In the genomic region with DNA sequence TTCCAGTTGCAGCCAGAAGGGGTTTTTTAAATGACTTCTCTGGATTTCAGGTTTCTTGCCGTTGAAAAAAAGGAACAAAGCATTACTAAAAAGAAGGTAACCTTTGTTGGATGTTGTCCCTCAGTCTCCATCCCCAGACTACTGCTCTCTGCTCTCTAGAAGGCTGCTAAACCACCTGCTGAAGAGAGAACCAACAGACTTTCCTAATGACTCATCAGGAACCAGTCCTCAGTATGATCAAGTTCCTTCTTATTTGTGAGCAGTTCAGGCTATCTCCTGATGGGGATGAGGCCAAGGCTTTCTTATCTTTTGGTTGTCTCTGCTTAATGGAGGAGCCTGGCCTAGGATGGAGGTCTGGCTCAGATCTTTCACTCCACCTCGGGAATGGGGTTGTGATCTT, we compare ENCODE assay signal across 1 cellular context.
TF ChIP-seq lines count a peak whose summit lies in the region.

No MANE protein-coding gene starts in this region.

TF ChIP-seq in K562, 482 proteins besides CTCF, POLR2A, EP300 and RAD21 (continued from another document):
- TF ChIP-seq, protein P1, sequence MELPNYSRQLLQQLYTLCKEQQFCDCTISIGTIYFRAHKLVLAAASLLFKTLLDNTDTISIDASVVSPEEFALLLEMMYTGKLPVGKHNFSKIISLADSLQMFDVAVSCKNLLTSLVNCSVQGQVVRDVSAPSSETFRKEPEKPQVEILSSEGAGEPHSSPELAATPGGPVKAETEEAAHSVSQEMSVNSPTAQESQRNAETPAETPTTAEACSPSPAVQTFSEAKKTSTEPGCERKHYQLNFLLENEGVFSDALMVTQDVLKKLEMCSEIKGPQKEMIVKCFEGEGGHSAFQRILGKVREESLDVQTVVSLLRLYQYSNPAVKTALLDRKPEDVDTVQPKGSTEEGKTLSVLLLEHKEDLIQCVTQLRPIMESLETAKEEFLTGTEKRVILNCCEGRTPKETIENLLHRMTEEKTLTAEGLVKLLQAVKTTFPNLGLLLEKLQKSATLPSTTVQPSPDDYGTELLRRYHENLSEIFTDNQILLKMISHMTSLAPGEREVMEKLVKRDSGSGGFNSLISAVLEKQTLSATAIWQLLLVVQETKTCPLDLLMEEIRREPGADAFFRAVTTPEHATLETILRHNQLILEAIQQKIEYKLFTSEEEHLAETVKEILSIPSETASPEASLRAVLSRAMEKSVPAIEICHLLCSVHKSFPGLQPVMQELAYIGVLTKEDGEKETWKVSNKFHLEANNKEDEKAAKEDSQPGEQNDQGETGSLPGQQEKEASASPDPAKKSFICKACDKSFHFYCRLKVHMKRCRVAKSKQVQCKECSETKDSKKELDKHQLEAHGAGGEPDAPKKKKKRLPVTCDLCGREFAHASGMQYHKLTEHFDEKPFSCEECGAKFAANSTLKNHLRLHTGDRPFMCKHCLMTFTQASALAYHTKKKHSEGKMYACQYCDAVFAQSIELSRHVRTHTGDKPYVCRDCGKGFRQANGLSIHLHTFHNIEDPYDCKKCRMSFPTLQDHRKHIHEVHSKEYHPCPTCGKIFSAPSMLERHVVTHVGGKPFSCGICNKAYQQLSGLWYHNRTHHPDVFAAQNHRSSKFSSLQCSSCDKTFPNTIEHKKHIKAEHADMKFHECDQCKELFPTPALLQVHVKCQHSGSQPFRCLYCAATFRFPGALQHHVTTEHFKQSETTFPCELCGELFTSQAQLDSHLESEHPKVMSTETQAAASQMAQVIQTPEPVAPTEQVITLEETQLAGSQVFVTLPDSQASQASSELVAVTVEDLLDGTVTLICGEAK (IDR thresholded peaks at IDR 0.05) = no peak
- TF ChIP-seq, protein P1 (CRISPR knock-in tag; IDR thresholded peaks at IDR 0.05) = no peak
- TF ChIP-seq JUND (IDR thresholded peaks at IDR 0.05; ENCODE audit: borderline replicate concordance, low read depth, low read length) (peak; percentile 17; the same call in 1 of the 2 replicates), JUND (tag; IDR thresholded peaks at IDR 0.05; ENCODE audit: borderline replicate concordance, low read depth, low read length) (peak; percentile 44; the same call in 1 of the 3 replicates), ZNF23 (CRISPR knock-in tag; IDR thresholded peaks at IDR 0.05) (no peak), ELF4 (CRISPR knock-in tag; IDR thresholded peaks at IDR 0.05) (no peak), ZNF253 (CRISPR knock-in tag; conservative IDR thresholded peaks at IDR 0.05) (no peak), ZNF444 (CRISPR knock-in tag; IDR thresholded peaks at IDR 0.05) (no peak), CTBP1 (IDR thresholded peaks at IDR 0.05; ENCODE audit: borderline replicate concordance) (peak; percentile 43; the same call in 1 of the 2 replicates), RCOR1 (IDR thresholded peaks at IDR 0.05; ENCODE audit: borderline replicate concordance in 1 of 2, low read depth in 2 of 2, low read length in 2 of 2) (0 out of 4 replicates have a peak, but pooled peaks of 1 of the 2 experiments have one; percentile 8), ZNF184 (CRISPR knock-in tag; IDR thresholded peaks at IDR 0.05) (no peak), SMARCE1 (IDR thresholded peaks at IDR 0.05) (no peak), MTF1 (CRISPR knock-in tag; IDR thresholded peaks at IDR 0.05; ENCODE audit: borderline replicate concordance) (no peak), SNRNP70 (optimal IDR thresholded peaks at IDR 0.05; ENCODE audit: low read depth, low read length) (no peak), NFE2 (IDR thresholded peaks at IDR 0.05; ENCODE audit: low read depth) (0 out of 2 replicates have a peak, but pooled peaks have one; percentile 26)
